ENCODE assay signal across 12 cellular contexts in genomic region chr22:16602728-16603447, GRCh38. TPM values are rescaled to one million over a fixed set of nuclear protein-coding genes. Genes with fewer than 3 reads are reported as not detected.
A peak's percentile ranks its signal among the peaks of the same experiment; 100 is the strongest.
DNase-seq lines count a peak whose midpoint lies in the region; ATAC-seq, FAIRE-seq and TF ChIP-seq lines count a peak whose summit lies in the region.
"Not testable (repeated sequence)": the region's sequence is repeated elsewhere in the genome, so short reads cannot be mapped to it uniquely, and the experiment has no call there.
"Had no signal": no experiment of that assay in that cellular context is flagged by ENCODE, and none has a peak within 500 bp of the region (broad histone marks: within the 10 kb centered on the region; RNA-seq: fewer than 3 reads in every experiment).

No MANE protein-coding gene starts in this region.

- 4% methylated on average over 33 of the region's 33 CpGs for WGBS in heart right ventricle, 2 donors
- WGBS in aorta, 2 donors, result 5% methylated on average over 33 of the region's 33 CpGs

- not testable (repeated sequence) for H3K9me3 ChIP-seq in CD8-positive, alpha-beta T cell (ENCODE audit: low read length); NT2/D1 (ENCODE audit: insufficient read depth, low read length); heart right ventricle; aorta (ENCODE audit: control insufficient read depth, low read length)

- peak overlapping the region; percentile 41 for H3K27ac Mint-ChIP-seq in CD8-positive, alpha-beta T cell
- H3K27ac Mint-ChIP-seq in activated T-cell treated with anti-CD3 and anti-CD28 coated beads, Interleukin-2, amount 50 U/mL, for 72 hours, result not testable (repeated sequence)
- H3K27ac Mint-ChIP-seq in naive thymus-derived CD8-positive, alpha-beta T cell, result peak overlapping the region in 8 of 10 donors; percentile 1 to 86 (median 59)

- H3K4me1 Mint-ChIP-seq in CD8-positive, alpha-beta T cell (ENCODE audit: low read depth), result peaks cover 14% of the 10 kb centered on the region
- not testable (repeated sequence) for H3K4me1 Mint-ChIP-seq in activated T-cell treated with anti-CD3 and anti-CD28 coated beads, Interleukin-2, amount 50 U/mL, for 72 hours (ENCODE audit: low read depth)
- peaks cover 7 to 20% (median 15%) of the 10 kb centered on the region in 4 donors for H3K4me1 Mint-ChIP-seq in naive thymus-derived CD8-positive, alpha-beta T cell

- peak; percentile 95 for FAIRE-seq in bronchial epithelial cell (lab: Jason Lieb, UNC)

- H3K9me3 Mint-ChIP-seq in CD8-positive, alpha-beta T cell; activated T-cell treated with anti-CD3 and anti-CD28 coated beads, Interleukin-2, amount 50 U/mL, for 72 hours; naive thymus-derived CD8-positive, alpha-beta T cell: not testable (repeated sequence)

- H3K36me3 ChIP-seq in CD8-positive, alpha-beta T cell (ENCODE audit: insufficient read depth, low read length); NT2/D1 (ENCODE audit: insufficient read depth, insufficient read length, low read length); bronchial epithelial cell (ENCODE audit: control insufficient read depth, insufficient read depth, low read length); heart right ventricle; aorta (ENCODE audit: control insufficient read depth in 1 of 2, insufficient read depth in 2 of 2, low read length in 1 of 2): not testable (repeated sequence)

- H3K4me3 ChIP-seq in CD8-positive, alpha-beta T cell (ENCODE audit: low read depth, low read length), result not testable (repeated sequence)
- H3K4me3 ChIP-seq in NT2/D1 (ENCODE audit: insufficient read length, low read depth) (peak overlapping the region; percentile 15), bronchial epithelial cell (ENCODE audit: low read depth, low read length) (peak overlapping the region; percentile 16), heart right ventricle (peak overlapping the region in 9 of 10 donors; percentile 33 to 58 (median 50)), skin epidermis (peak overlapping the region in 4 of 7 experiments; percentile 9 to 34 (median 20)), aorta (ENCODE audit: low read length in 2 of 2) (peak overlapping the region; percentile 41 to 80)

- not testable (repeated sequence) for H3K27ac ChIP-seq in CD8-positive, alpha-beta T cell (ENCODE audit: low read depth, low read length); aorta (ENCODE audit: low read depth in 1 of 2, low read length in 2 of 2)
- H3K27ac ChIP-seq in heart right ventricle (peak overlapping the region in 2 of 10 donors; percentile 9 to 10), skin epidermis (peak overlapping the region in 6 of 21 experiments; percentile 7 to 85 (median 32))

- H3K27me3 Mint-ChIP-seq in CD8-positive, alpha-beta T cell (ENCODE audit: low read depth), result peaks cover 34% of the 10 kb centered on the region
- H3K27me3 Mint-ChIP-seq in activated T-cell treated with anti-CD3 and anti-CD28 coated beads, Interleukin-2, amount 50 U/mL, for 72 hours (ENCODE audit: low read depth), result peaks cover 31% of the 10 kb centered on the region
- H3K27me3 Mint-ChIP-seq in naive thymus-derived CD8-positive, alpha-beta T cell, result peaks cover 17 to 46% (median 29%) of the 10 kb centered on the region in 5 donors

- POLR2A ChIA-PET in CD8-positive, alpha-beta T cell (lab: Charles Lee), result interaction anchor here (0.8 kb wide), 1 partner anchor 1171 kb away, joined by 3 read pairs; no protein-coding TSS in a partner anchor
- POLR2A ChIA-PET in naive thymus-derived CD8-positive, alpha-beta T cell (lab: Charles Lee), result not testable (repeated sequence)

- CTCF ChIA-PET in CD8-positive, alpha-beta T cell (lab: Charles Lee), result not testable (repeated sequence)

- H3K4me3 Mint-ChIP-seq in CD8-positive, alpha-beta T cell, result peak overlapping the region; percentile 65
- peak overlapping the region; percentile 48 to 70 for H3K4me3 Mint-ChIP-seq in activated T-cell treated with anti-CD3 and anti-CD28 coated beads, Interleukin-2, amount 50 U/mL, for 72 hours
- H3K4me3 Mint-ChIP-seq in naive thymus-derived CD8-positive, alpha-beta T cell, result peak overlapping the region; percentile 57 to 88 (median 79)

- not testable (repeated sequence) for H3K27me3 ChIP-seq in CD8-positive, alpha-beta T cell (ENCODE audit: insufficient read depth, low read length); bronchial epithelial cell (ENCODE audit: control insufficient read depth, insufficient read depth, low read length); aorta (ENCODE audit: control insufficient read depth in 1 of 2, insufficient read depth in 2 of 2, low read length in 1 of 2)
- H3K27me3 ChIP-seq in NT2/D1 (ENCODE audit: insufficient read depth, insufficient read length) (peaks cover 60% of the 10 kb centered on the region), heart right ventricle (peaks cover 0 to 88% (median 76%) of the 10 kb centered on the region in 7 donors)

- DNase-seq in CD8-positive, alpha-beta T cell, result peak in 2 of 7 experiments; percentile 29 to 55
- DNase-seq in NT2/D1 (ENCODE audit: low read depth, low spot score); activated T-cell treated with anti-CD3 and anti-CD28 coated beads, Interleukin-2, amount 50 U/mL, for 72 hours; bronchial epithelial cell (ENCODE audit: low read depth); heart right ventricle; aorta: not testable (repeated sequence)
- peak in 3 of 10 donors; percentile 0 to 24 (median 2) for DNase-seq in naive thymus-derived CD8-positive, alpha-beta T cell

- not testable (repeated sequence) for ATAC-seq in CD8-positive, alpha-beta T cell; aorta (ENCODE audit: low FRiP score)
- ATAC-seq in activated T-cell treated with anti-CD3 and anti-CD28 coated beads, Interleukin-2, amount 50 U/mL, for 72 hours (replicated peaks in 1 of 2), result peak; percentile 54 to 58
- peak in 1 of 8 donors; percentile 7 for ATAC-seq in heart right ventricle
- ATAC-seq in naive thymus-derived CD8-positive, alpha-beta T cell, result peak; percentile 12 to 24

- H3K4me1 ChIP-seq in CD8-positive, alpha-beta T cell (ENCODE audit: insufficient read depth, low read length); NT2/D1 (ENCODE audit: insufficient read depth, insufficient read length); heart right ventricle; aorta (ENCODE audit: control insufficient read depth in 1 of 2, insufficient read depth in 2 of 2, low read length in 2 of 2): not testable (repeated sequence)

- intact Hi-C loops in CD8-positive, alpha-beta T cell (cut with DNase I, micrococcal nuclease); heart right ventricle (cut with DNase I); aorta (cut with DNase I): not testable (repeated sequence)

- TF ChIP-seq CTCF in CD8-positive, alpha-beta T cell (IDR thresholded peaks at IDR 0.05); bronchial epithelial cell (IDR thresholded peaks at IDR 0.05; ENCODE audit: insufficient read depth, low read length, severe bottlenecking); heart right ventricle (IDR thresholded peaks at IDR 0.05): not testable (repeated sequence)

- not testable (repeated sequence) for H3K9ac ChIP-seq in NT2/D1 (ENCODE audit: insufficient read length, low read depth)

- H3K36me3 Mint-ChIP-seq in CD8-positive, alpha-beta T cell; activated T-cell treated with anti-CD3 and anti-CD28 coated beads, Interleukin-2, amount 50 U/mL, for 72 hours (ENCODE audit: insufficient read depth in 2 of 2); naive thymus-derived CD8-positive, alpha-beta T cell: not testable (repeated sequence)

RNA-seq across cellular contexts. Expression of gene CCT8L2, which starts 10.3 kb away (rescaled TPM):
- not detected for total RNA-seq in CD8-positive, alpha-beta T cell
- total RNA-seq in activated T-cell treated with anti-CD3 and anti-CD28 coated beads, Interleukin-2, amount 50 U/mL, for 72 hours, result not detected
- total RNA-seq in bronchial epithelial cell (not detected in 2 replicates), heart right ventricle (not detected), aorta (not detected)
- polyA plus RNA-seq in heart right ventricle (not detected), aorta (not detected)
- total RNA-seq in naive thymus-derived CD8-positive, alpha-beta T cell, result not detected
- polyA plus RNA-seq in naive thymus-derived CD8-positive, alpha-beta T cell, result not detected
- total RNA-seq: cerebellum, HFFc6, kidney, pulmonary artery endothelial cell had no signal
